In the genomic region with DNA sequence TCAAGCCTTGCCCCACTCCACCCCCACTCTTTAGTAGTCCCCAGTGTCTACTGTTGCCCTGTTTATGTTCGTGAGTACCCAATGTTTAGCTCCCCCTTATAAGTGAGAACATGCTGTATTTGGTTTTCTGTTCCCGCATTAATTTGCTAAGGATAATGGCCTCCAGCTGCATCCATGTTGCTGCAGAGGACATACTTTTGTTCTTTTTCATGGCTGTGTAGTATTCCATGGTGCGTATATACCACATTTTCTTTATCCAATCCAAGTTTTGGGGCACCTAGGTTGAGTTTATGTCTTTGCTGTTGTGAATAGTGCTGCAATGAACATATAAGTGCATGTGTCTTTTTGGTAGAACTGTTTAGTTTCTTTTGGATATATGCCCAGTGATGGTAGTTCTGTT, we compare ENCODE assay signal across 39 cellular contexts. TPM values are rescaled to one million over a fixed set of nuclear protein-coding genes. Genes with fewer than 3 reads are reported as not detected.
"Had no signal": no experiment of that assay in that cellular context is flagged by ENCODE, and none has a peak within 500 bp of the region (broad histone marks: within the 10 kb centered on the region; RNA-seq: fewer than 3 reads in every experiment).

No MANE protein-coding gene starts in this region.

- DNase-seq: MG63, MM.1S, MV-4-11, NCI-H1048, NCI-H1092, NCI-H1092 treated with DMSO at 0.1 percent for 48 hours, NCI-H1105, NCI-H1105 treated with DMSO at 0.1 percent for 48 hours, NCI-H1417, NCI-H1417 treated with DMSO at 0.1 percent for 48 hours, NCI-H1436, NCI-H1436 treated with DMSO at 0.1 percent for 48 hours, NCI-H146, NCI-H1694, NCI-H1694 treated with DMSO at 0.1 percent for 48 hours, NCI-H187, NCI-H187 treated with DMSO at 0.1 percent for 48 hours, NCI-H1930, NCI-H2029, NCI-H2029 treated with DMSO at 0.1 percent for 48 hours, NCI-H2081, NCI-H2081 treated with DMSO at 0.1 percent for 48 hours, NCI-H2107, NCI-H2171, NCI-H2171 treated with DMSO at 0.1 percent for 48 hours, NCI-H2227 treated with DMSO at 0.1 percent for 48 hours, NCI-H226, NCI-H345, NCI-H446, NCI-H446 treated with DMSO at 0.1 percent for 48 hours, NCI-H510A, NCI-H510A treated with DMSO at 0.1 percent for 48 hours, NCI-H524, NCI-H524 treated with DMSO at 0.1 percent for 48 hours, NCI-H526 had no signal

- H3K9me3 ChIP-seq: MG63 had no signal

- H3K36me3 ChIP-seq: MG63 had no signal

- H3K4me3 ChIP-seq: MG63 had no signal

RNA-seq across cellular contexts. Expression of gene FXYD6, which starts 16.2 kb away (rescaled TPM):
- total RNA-seq: MCF 10A, NCI-H460 had no signal

RNA-seq across cellular contexts. Expression of gene TMPRSS13, which starts 36.6 kb away (rescaled TPM):
- total RNA-seq: LHCN-M2, M059J, MCF 10A, NCI-H460 had no signal
